27 cellular contexts compared by ENCODE assay signal in genomic region chr3:170205302-170205701, GRCh38. TPM values are rescaled to one million over a fixed set of nuclear protein-coding genes. Genes with fewer than 3 reads are reported as not detected.
DNase-seq lines count a peak whose midpoint lies in the region; ATAC-seq, FAIRE-seq and TF ChIP-seq lines count a peak whose summit lies in the region.
"Had no signal": no experiment of that assay in that cellular context is flagged by ENCODE, and none has a peak within 500 bp of the region (broad histone marks: within the 10 kb centered on the region; RNA-seq: fewer than 3 reads in every experiment).

No MANE protein-coding gene starts in this region.

- no peak overlapping the region for H3K27ac Mint-ChIP-seq in nephron progenitor cell
- H3K27ac Mint-ChIP-seq: activated CD4-positive, alpha-beta T cell treated with anti-CD3 and anti-CD28 coated beads, Interleukin-2, amount 10 ng/mL, durations not matched to agents 24 days and 14 days; activated naive CD8-positive, alpha-beta T cell treated with anti-CD3 and anti-CD28 coated beads, Interleukin-2, amount 50 U/mL, for 24 hours; B cell; IgD-negative memory B cell; neural progenitor cell had no signal

- no peak overlapping the region for H3K4me3 Mint-ChIP-seq in nephron progenitor cell
- H3K4me3 Mint-ChIP-seq: activated CD4-positive, alpha-beta T cell treated with anti-CD3 and anti-CD28 coated beads, Interleukin-2, amount 10 ng/mL, durations not matched to agents 24 days and 14 days; activated naive CD8-positive, alpha-beta T cell treated with anti-CD3 and anti-CD28 coated beads, Interleukin-2, amount 50 U/mL, for 24 hours; B cell; IgD-negative memory B cell; neural progenitor cell had no signal

- peak; percentile 90 for FAIRE-seq in endometrium (lab: Jason Lieb, UNC)

- TF ChIP-seq CTCF in AG09309 (IDR thresholded peaks at IDR 0.05; ENCODE audit: control insufficient read depth, insufficient read depth, low read depth, low read length, missing control alignments) = no peak
- TF ChIP-seq CTCF in nephron progenitor cell (IDR thresholded peaks at IDR 0.05) = no peak

- no peak overlapping the region for H3K4me3 ChIP-seq in AG09309 (ENCODE audit: control insufficient read depth, low read depth, low read length)
- H3K4me3 ChIP-seq: body of pancreas, heart left ventricle, neural progenitor cell, smooth muscle cell, tibial nerve had no signal

- H3K27me3 Mint-ChIP-seq in nephron progenitor cell (ENCODE audit: low read depth, poor library complexity) = no peaks in the 10 kb centered on the region

- H3K4me1 Mint-ChIP-seq in nephron progenitor cell = peaks cover 6% of the 10 kb centered on the region
- H3K4me1 Mint-ChIP-seq: activated naive CD8-positive, alpha-beta T cell treated with anti-CD3 and anti-CD28 coated beads, Interleukin-2, amount 50 U/mL, for 24 hours; B cell had no signal

- DNase-seq in AG09309 (ENCODE audit: low read depth) (peak; percentile 44), hepatic stellate cell (ENCODE audit: low spot score) (no peak), left colon (no peak), nephron progenitor cell (no peak), OCI-M1 (lab: John Stamatoyannopoulos, UW) (no peak)
- DNase-seq: activated CD4-positive, alpha-beta T cell treated with anti-CD3 and anti-CD28 coated beads, Interleukin-2, amount 10 ng/mL, durations not matched to agents 24 days and 14 days; activated gamma-delta T cell; activated naive CD8-positive, alpha-beta T cell treated with anti-CD3 and anti-CD28 coated beads, Interleukin-2, amount 50 U/mL, for 24 hours; activated T-cell treated with anti-CD3 and anti-CD28 coated beads, Interleukin-2, amount 50 U/mL, for 1 hour; body of pancreas; foreskin keratinocyte; heart left ventricle; mammary epithelial cell; NCI-H187; NCI-H526; NK-92 treated with Interleukin-12 subunit alpha and Interleukin-12 subunit beta, amount 100 ng/mL, for 24 hours; SHP77; stimulated activated CD4-positive, alpha-beta T cell treated with anti-CD3 and anti-CD28 coated beads, Interleukin-2, amount 100 ng/mL, for 24 hours; T-helper 9 cell had no signal

- peak; percentile 67 for ATAC-seq in GM18520 (IDR thresholded peaks at IDR 0.05; ENCODE audit: unreplicated experiment)
- ATAC-seq in HG02610 (IDR thresholded peaks at IDR 0.05; ENCODE audit: unreplicated experiment) = peak; percentile 68
- ATAC-seq in left colon = no peak
- ATAC-seq: activated naive CD8-positive, alpha-beta T cell treated with anti-CD3 and anti-CD28 coated beads, Interleukin-2, amount 50 U/mL, for 24 hours; body of pancreas; foreskin keratinocyte; heart left ventricle had no signal

- H3K36me3 Mint-ChIP-seq in nephron progenitor cell (ENCODE audit: low read depth) = no peaks in the 10 kb centered on the region
- H3K36me3 Mint-ChIP-seq: neural progenitor cell had no signal

- intact Hi-C loops in left colon (cut with DNase I, micrococcal nuclease) = no loop called here

- peaks cover 7% of the 10 kb centered on the region for H3K9me3 Mint-ChIP-seq in nephron progenitor cell
- H3K9me3 Mint-ChIP-seq: activated naive CD8-positive, alpha-beta T cell treated with anti-CD3 and anti-CD28 coated beads, Interleukin-2, amount 50 U/mL, for 24 hours had no signal

RNA-seq across cellular contexts. Expression of gene PRKCI, which starts 16.9 kb away (rescaled TPM):
- total RNA-seq in left colon = 10 to 100 TPM; 48.7 to 49.4 TPM

RNA-seq across cellular contexts. Expression of gene PHC3, which starts 23.8 kb away (rescaled TPM):
- total RNA-seq in left colon = 10 to 100 TPM; 49.3 to 51.1 TPM
